In the genomic region with DNA sequence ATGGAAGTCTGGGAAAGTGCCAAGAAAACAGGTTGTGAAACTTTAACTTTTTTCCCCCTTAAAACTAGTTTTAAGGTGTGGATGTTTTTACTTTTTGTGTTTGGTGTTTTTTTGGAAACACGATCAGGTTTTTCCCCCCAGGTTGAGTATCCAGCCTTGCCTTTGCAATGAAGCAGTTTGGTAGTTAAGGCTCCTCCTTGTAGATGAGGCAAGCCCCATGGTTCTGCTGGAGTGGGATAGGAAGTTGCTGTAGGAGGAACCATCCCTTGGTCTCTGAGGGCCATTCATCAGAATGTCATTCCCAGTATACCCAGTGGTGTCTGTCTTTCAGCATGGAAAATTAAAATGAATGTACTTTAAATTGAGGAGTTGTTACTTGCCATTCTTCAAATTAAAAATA, we compare ENCODE assay signal across 9 cellular contexts. TPM values are rescaled to one million over a fixed set of nuclear protein-coding genes. Genes with fewer than 3 reads are reported as not detected.
DNase-seq lines count a peak whose midpoint lies in the region; ATAC-seq and TF ChIP-seq lines count a peak whose summit lies in the region.
"Had no signal": no experiment of that assay in that cellular context is flagged by ENCODE, and none has a peak within 500 bp of the region (broad histone marks: within the 10 kb centered on the region; RNA-seq: fewer than 3 reads in every experiment).

No MANE protein-coding gene starts in this region.

- POLR2A ChIA-PET in WTC11 (lab: Charles Lee): no interaction called here

- H3K4me1 Mint-ChIP-seq in activated naive CD4-positive, alpha-beta T cell treated with anti-CD3 and anti-CD28 coated beads for 36 hours (ENCODE audit: low read depth): peaks cover 68% of the 10 kb centered on the region
- peaks cover 76% of the 10 kb centered on the region for H3K4me1 Mint-ChIP-seq in WTC11

- no peaks in the 10 kb centered on the region for H3K9me3 ChIP-seq in tibial artery

- peak overlapping the region; percentile 86 for H3K4me3 Mint-ChIP-seq in activated naive CD4-positive, alpha-beta T cell treated with anti-CD3 and anti-CD28 coated beads for 36 hours
- H3K4me3 Mint-ChIP-seq in WTC11: peak overlapping the region; percentile 91

- H3K4me1 ChIP-seq in tibial artery: peaks cover 0 to 71% (median 42%) of the 10 kb centered on the region in 4 donors

- H3K27ac Mint-ChIP-seq in activated naive CD4-positive, alpha-beta T cell treated with anti-CD3 and anti-CD28 coated beads for 36 hours: peak overlapping the region; percentile 91
- peak overlapping the region; percentile 99 for H3K27ac Mint-ChIP-seq in WTC11

- no peaks in the 10 kb centered on the region for H3K36me3 ChIP-seq in tibial artery

- peak overlapping the region; percentile 69 to 93 for H3K4me3 ChIP-seq in tibial artery

- peaks cover 14% of the 10 kb centered on the region for H3K36me3 Mint-ChIP-seq in activated naive CD4-positive, alpha-beta T cell treated with anti-CD3 and anti-CD28 coated beads for 36 hours (ENCODE audit: low read depth)
- no peaks in the 10 kb centered on the region for H3K36me3 Mint-ChIP-seq in WTC11

- DNase-seq in activated naive CD4-positive, alpha-beta T cell treated with anti-CD3 and anti-CD28 coated beads for 36 hours: no peak
- no peak for DNase-seq in activated naive CD4-positive, alpha-beta T cell treated with anti-CD3 and anti-CD28 coated beads, Interleukin-2, amount 50 U/mL, for 16 hours
- DNase-seq in WTC11 (ENCODE audit: low spot score): no peak
- DNase-seq in hepatic stellate cell (ENCODE audit: low spot score): peak; percentile 35
- DNase-seq in tibial artery: no peak
- no peak for DNase-seq in NOMO-1 treated with DMSO at 0.1 percent for 48 hours (lab: John Stamatoyannopoulos, UW; ENCODE audit: unreplicated experiment)

- no peaks in the 10 kb centered on the region for H3K9me3 Mint-ChIP-seq in activated naive CD4-positive, alpha-beta T cell treated with anti-CD3 and anti-CD28 coated beads for 36 hours
- no peaks in the 10 kb centered on the region for H3K9me3 Mint-ChIP-seq in WTC11

- no peak for TF ChIP-seq CTCF in WTC11 (IDR thresholded peaks at IDR 0.05)
- TF ChIP-seq CTCF in tibial artery (IDR thresholded peaks at IDR 0.05): no peak

- intact Hi-C loops in activated naive CD4-positive, alpha-beta T cell treated with anti-CD3 and anti-CD28 coated beads for 36 hours (cut with micrococcal nuclease): no loop called here
- intact Hi-C loops in tibial artery (cut with DNase I; ENCODE audit: low total_unique reads): no loop called here

- no peaks in the 10 kb centered on the region for H3K27me3 Mint-ChIP-seq in activated naive CD4-positive, alpha-beta T cell treated with anti-CD3 and anti-CD28 coated beads for 36 hours (ENCODE audit: low read depth)
- no peaks in the 10 kb centered on the region for H3K27me3 Mint-ChIP-seq in WTC11 (ENCODE audit: low read depth)

- H3K27ac ChIP-seq in tibial artery: peak overlapping the region in 1 of 2 donors; percentile 98

- CTCF ChIA-PET in activated naive CD4-positive, alpha-beta T cell treated with anti-CD3 and anti-CD28 coated beads for 36 hours (lab: Charles Lee): interaction anchor here (1.3 kb wide), 1 partner anchor 126 kb away, joined by 3 read pairs; no protein-coding TSS in a partner anchor
- CTCF ChIA-PET in WTC11 (lab: Charles Lee): interaction anchor here (2.5 kb wide), 1 partner anchor 46 kb away, joined by 7 read pairs; no protein-coding TSS in a partner anchor

- H3K27me3 ChIP-seq in tibial artery: no peaks in the 10 kb centered on the region

- no peak for ATAC-seq in WTC11
- ATAC-seq in HG02885 (IDR thresholded peaks at IDR 0.05; ENCODE audit: poor library complexity, unreplicated experiment): no peak
- no peak for ATAC-seq in GM18907 (IDR thresholded peaks at IDR 0.05; ENCODE audit: unreplicated experiment)
- ATAC-seq: Right ventricle myocardium inferior had no signal

TF ChIP-seq in WTC11, 78 proteins besides CTCF, POLR2A, EP300 and RAD21:
- no peak for TF ChIP-seq NR3C1 (CRISPR knock-in tag; conservative IDR thresholded peaks at IDR 0.05; ENCODE audit: low read depth)
- TF ChIP-seq TCF7 (CRISPR knock-in tag; IDR thresholded peaks at IDR 0.05; ENCODE audit: low read depth): no peak
- TF ChIP-seq, protein P1, sequence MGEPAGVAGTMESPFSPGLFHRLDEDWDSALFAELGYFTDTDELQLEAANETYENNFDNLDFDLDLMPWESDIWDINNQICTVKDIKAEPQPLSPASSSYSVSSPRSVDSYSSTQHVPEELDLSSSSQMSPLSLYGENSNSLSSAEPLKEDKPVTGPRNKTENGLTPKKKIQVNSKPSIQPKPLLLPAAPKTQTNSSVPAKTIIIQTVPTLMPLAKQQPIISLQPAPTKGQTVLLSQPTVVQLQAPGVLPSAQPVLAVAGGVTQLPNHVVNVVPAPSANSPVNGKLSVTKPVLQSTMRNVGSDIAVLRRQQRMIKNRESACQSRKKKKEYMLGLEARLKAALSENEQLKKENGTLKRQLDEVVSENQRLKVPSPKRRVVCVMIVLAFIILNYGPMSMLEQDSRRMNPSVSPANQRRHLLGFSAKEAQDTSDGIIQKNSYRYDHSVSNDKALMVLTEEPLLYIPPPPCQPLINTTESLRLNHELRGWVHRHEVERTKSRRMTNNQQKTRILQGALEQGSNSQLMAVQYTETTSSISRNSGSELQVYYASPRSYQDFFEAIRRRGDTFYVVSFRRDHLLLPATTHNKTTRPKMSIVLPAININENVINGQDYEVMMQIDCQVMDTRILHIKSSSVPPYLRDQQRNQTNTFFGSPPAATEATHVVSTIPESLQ (CRISPR knock-in tag; IDR thresholded peaks at IDR 0.05): no peak
- no peak for TF ChIP-seq ATF1 (CRISPR knock-in tag; IDR thresholded peaks at IDR 0.05)
- TF ChIP-seq ATF2 (CRISPR knock-in tag; IDR thresholded peaks at IDR 0.05; ENCODE audit: borderline replicate concordance, low read depth): no peak
- no peak for TF ChIP-seq ZNF425 (CRISPR knock-in tag; conservative IDR thresholded peaks at IDR 0.05)
- TF ChIP-seq, protein P2, sequence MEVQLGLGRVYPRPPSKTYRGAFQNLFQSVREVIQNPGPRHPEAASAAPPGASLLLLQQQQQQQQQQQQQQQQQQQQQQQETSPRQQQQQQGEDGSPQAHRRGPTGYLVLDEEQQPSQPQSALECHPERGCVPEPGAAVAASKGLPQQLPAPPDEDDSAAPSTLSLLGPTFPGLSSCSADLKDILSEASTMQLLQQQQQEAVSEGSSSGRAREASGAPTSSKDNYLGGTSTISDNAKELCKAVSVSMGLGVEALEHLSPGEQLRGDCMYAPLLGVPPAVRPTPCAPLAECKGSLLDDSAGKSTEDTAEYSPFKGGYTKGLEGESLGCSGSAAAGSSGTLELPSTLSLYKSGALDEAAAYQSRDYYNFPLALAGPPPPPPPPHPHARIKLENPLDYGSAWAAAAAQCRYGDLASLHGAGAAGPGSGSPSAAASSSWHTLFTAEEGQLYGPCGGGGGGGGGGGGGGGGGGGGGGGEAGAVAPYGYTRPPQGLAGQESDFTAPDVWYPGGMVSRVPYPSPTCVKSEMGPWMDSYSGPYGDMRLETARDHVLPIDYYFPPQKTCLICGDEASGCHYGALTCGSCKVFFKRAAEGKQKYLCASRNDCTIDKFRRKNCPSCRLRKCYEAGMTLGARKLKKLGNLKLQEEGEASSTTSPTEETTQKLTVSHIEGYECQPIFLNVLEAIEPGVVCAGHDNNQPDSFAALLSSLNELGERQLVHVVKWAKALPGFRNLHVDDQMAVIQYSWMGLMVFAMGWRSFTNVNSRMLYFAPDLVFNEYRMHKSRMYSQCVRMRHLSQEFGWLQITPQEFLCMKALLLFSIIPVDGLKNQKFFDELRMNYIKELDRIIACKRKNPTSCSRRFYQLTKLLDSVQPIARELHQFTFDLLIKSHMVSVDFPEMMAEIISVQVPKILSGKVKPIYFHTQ (CRISPR knock-in tag; IDR thresholded peaks at IDR 0.05): no peak
- TF ChIP-seq NFE2L1 (CRISPR knock-in tag; IDR thresholded peaks at IDR 0.05): no peak
- no peak for TF ChIP-seq IRF2 (CRISPR knock-in tag; IDR thresholded peaks at IDR 0.05; ENCODE audit: borderline replicate concordance, low read depth)
- no peak for TF ChIP-seq ZNF232 (CRISPR knock-in tag; IDR thresholded peaks at IDR 0.05)

RNA-seq across cellular contexts. Expression of gene CUL1, which starts 2.7 kb away (rescaled TPM):
- total RNA-seq in activated naive CD4-positive, alpha-beta T cell treated with anti-CD3 and anti-CD28 coated beads for 36 hours: 10 to 100 TPM; 59.6 to 62.2 TPM
- 50.5 to 54.1 TPM (median 53.3 TPM) in 3 replicates for total RNA-seq in WTC11 (2021)
